1 cellular context compared by ENCODE assay signal in the genomic region with DNA sequence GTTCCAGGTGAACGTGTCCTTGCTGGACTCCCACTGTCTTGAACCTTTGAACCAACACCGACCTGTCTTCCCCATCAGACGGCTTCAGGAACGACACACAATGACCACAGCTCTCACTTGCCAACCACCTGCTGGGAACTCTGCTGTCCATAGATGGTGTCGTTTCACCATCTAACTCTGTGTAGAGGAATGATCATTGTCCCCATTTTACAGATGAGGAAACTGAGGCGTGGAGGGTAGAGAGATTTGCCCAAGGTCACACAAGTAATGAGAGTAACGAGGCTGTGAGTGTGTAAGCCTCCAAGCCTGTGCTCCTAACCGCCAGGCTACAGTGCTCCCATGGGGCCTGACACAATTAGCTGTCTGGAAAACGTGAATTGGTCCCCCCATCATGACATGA.
TF ChIP-seq lines count a peak whose summit lies in the region.

No MANE protein-coding gene starts in this region.

TF ChIP-seq in K562, 482 proteins besides CTCF, POLR2A, EP300 and RAD21:
- TF ChIP-seq GATAD2A (IDR thresholded peaks at IDR 0.05): no peak
- TF ChIP-seq CBX3 (IDR thresholded peaks at IDR 0.05; ENCODE audit: borderline replicate concordance in 1 of 2, low read length in 2 of 2): peak in 1 of 2 experiments; percentile 50; a peak in 1 of 3 replicates
- TF ChIP-seq CBX1 (IDR thresholded peaks at IDR 0.05; ENCODE audit: low read depth): peak; percentile 90
- peak; percentile 96 for TF ChIP-seq SMARCA5 (IDR thresholded peaks at IDR 0.05)
- no peak for TF ChIP-seq BMI1 (IDR thresholded peaks at IDR 0.05; ENCODE audit: low read length)
- no peak for TF ChIP-seq ZFX (CRISPR knock-in tag; IDR thresholded peaks at IDR 0.05)
- no peak for TF ChIP-seq FOXJ2 (tag; IDR thresholded peaks at IDR 0.05)
- TF ChIP-seq IFI16 (CRISPR knock-in tag; IDR thresholded peaks at IDR 0.05): no peak
- peak; percentile 85 to 90 for TF ChIP-seq KDM1A (IDR thresholded peaks at IDR 0.05)
- TF ChIP-seq PKNOX1 (IDR thresholded peaks at IDR 0.05): 0 out of 2 replicates have a peak, but pooled peaks have one; percentile 5
- TF ChIP-seq EZH2 (IDR thresholded peaks at IDR 0.05; ENCODE audit: borderline replicate concordance, low read depth, low read length): no peak
- TF ChIP-seq GABPA (tag; conservative IDR thresholded peaks at IDR 0.05; ENCODE audit: low read depth): no peak
- TF ChIP-seq RCOR1 (IDR thresholded peaks at IDR 0.05; ENCODE audit: borderline replicate concordance in 1 of 2, low read depth in 2 of 2, low read length in 2 of 2): peak in 1 of 2 experiments; percentile 84; a peak in 2 of 4 replicates
- TF ChIP-seq ZNF24 (IDR thresholded peaks at IDR 0.05): 0 out of 2 replicates have a peak, but pooled peaks have one; percentile 25
- TF ChIP-seq SP1 (CRISPR knock-in tag; IDR thresholded peaks at IDR 0.05): 0 out of 2 replicates have a peak, but pooled peaks have one; percentile 26
- peak; percentile 92 for TF ChIP-seq HDAC2 (IDR thresholded peaks at IDR 0.05)
- TF ChIP-seq ESRRA (IDR thresholded peaks at IDR 0.05; ENCODE audit: borderline replicate concordance, low read depth): peak; percentile 96
- TF ChIP-seq HDAC1 (IDR thresholded peaks at IDR 0.05): peak in 1 of 2 experiments; percentile 57; a peak in 1 of 4 replicates
- TF ChIP-seq RBM25 (IDR thresholded peaks at IDR 0.05; ENCODE audit: low read depth, low read length, severe bottlenecking): peak; percentile 93
- peak; percentile 68 for TF ChIP-seq CHD4 (IDR thresholded peaks at IDR 0.05; ENCODE audit: insufficient read depth, insufficient replicate concordance, low read depth, low read length, poor library complexity, severe bottlenecking)
- TF ChIP-seq ADNP (tag; IDR thresholded peaks at IDR 0.05): peak; percentile 87
- no peak for TF ChIP-seq NR2C2 (CRISPR knock-in tag; IDR thresholded peaks at IDR 0.05)
- TF ChIP-seq NR2C2 (tag; IDR thresholded peaks at IDR 0.05): no peak
- TF ChIP-seq BCOR (IDR thresholded peaks at IDR 0.05): peak; percentile 99
- TF ChIP-seq PHF20 (IDR thresholded peaks at IDR 0.05; ENCODE audit: partially characterized antibody): peak; percentile 51
